9 cellular contexts compared by ENCODE assay signal in genomic region chr18:77124452-77124922, GRCh38. TPM values are rescaled to one million over a fixed set of nuclear protein-coding genes. Genes with fewer than 3 reads are reported as not detected.
DNase-seq lines count a peak whose midpoint lies in the region; ATAC-seq and TF ChIP-seq lines count a peak whose summit lies in the region.
"Had no signal": no experiment of that assay in that cellular context is flagged by ENCODE, and none has a peak within 500 bp of the region (broad histone marks: within the 10 kb centered on the region; RNA-seq: fewer than 3 reads in every experiment).

No MANE protein-coding gene starts in this region.

- DNase-seq in D341Med (ENCODE audit: low spot score) (peak; percentile 24), mesenteric fat pad (ENCODE audit: low spot score) (peak; percentile 55), suprapubic skin (ENCODE audit: low spot score in 2 of 2) (no peak), DMS53 treated with DMSO at 0.1 percent for 48 hours (lab: John Stamatoyannopoulos, UW; ENCODE audit: unreplicated experiment) (no peak), HuH-7.5 (ENCODE audit: low spot score) (no peak)
- peak; percentile 34 for DNase-seq in activated CD4-positive, alpha-beta T cell treated with anti-CD3 and anti-CD28 coated beads, Interleukin-2, amount 50 U/mL, for 1 hour

- H3K4me1 ChIP-seq in suprapubic skin, result peaks cover 51% of the 10 kb centered on the region

- TF ChIP-seq EP300 in suprapubic skin (IDR thresholded peaks at IDR 0.05), result no peak

- no peaks in the 10 kb centered on the region for H3K27me3 ChIP-seq in suprapubic skin

- no peak for TF ChIP-seq POLR2A in suprapubic skin (IDR thresholded peaks at IDR 0.05)

- WGBS in suprapubic skin, result 70% methylated on average over 9 of the region's 9 CpGs

- H3K9me3 ChIP-seq in suprapubic skin, result no peaks in the 10 kb centered on the region

- no peak for TF ChIP-seq CTCF in suprapubic skin (IDR thresholded peaks at IDR 0.05)

- H3K27ac ChIP-seq in suprapubic skin, result no peak overlapping the region
- H3K27ac ChIP-seq: cardiac muscle cell had no signal

- no peak overlapping the region for H3K4me3 ChIP-seq in suprapubic skin
- H3K4me3 ChIP-seq: cardiac muscle cell had no signal

- no peaks in the 10 kb centered on the region for H3K36me3 ChIP-seq in suprapubic skin
- H3K36me3 ChIP-seq: cardiac muscle cell had no signal

- ATAC-seq in GM19468 (IDR thresholded peaks at IDR 0.05; ENCODE audit: extremely low read depth, unreplicated experiment) (peak; percentile 26), HG03460 (IDR thresholded peaks at IDR 0.05; ENCODE audit: unreplicated experiment) (peak; percentile 58)

RNA-seq across cellular contexts. Expression of gene MBP, which starts 8.1 kb away (rescaled TPM):
- total RNA-seq in mesenteric fat pad (45.2 TPM), suprapubic skin (100 to 1,000 TPM in 1 of 4 donors, 10 to 100 TPM in 3; 37.0 to 100 (median 69.3) TPM)

Comparison
In these comparisons a context has a peak if more than half of its experiments do, and no peak if none do; other contexts are left out.
1. DNase-seq: peak in D341Med (single experiment), activated CD4-positive, alpha-beta T cell treated with anti-CD3 and anti-CD28 coated beads, Interleukin-2, amount 50 U/mL, for 1 hour (single experiment) and mesenteric fat pad (single experiment); none in suprapubic skin (0 of 2), DMS53 treated with DMSO at 0.1 percent for 48 hours (single experiment) and HuH-7.5 (single experiment).